21 cellular contexts compared by ENCODE assay signal in genomic region chr3:125031544-125031943, GRCh38.
"Had no signal": no experiment of that assay in that cellular context is flagged by ENCODE, and none has a peak within 500 bp of the region (broad histone marks: within the 10 kb centered on the region; RNA-seq: fewer than 3 reads in every experiment).

No MANE protein-coding gene starts in this region.

- H3K9me2 ChIP-seq: SK-N-SH had no signal

- H3K27me3 Mint-ChIP-seq: activated CD4-positive, alpha-beta memory T cell treated with anti-CD3 and anti-CD28 coated beads for 36 hours; activated CD4-positive, alpha-beta T cell treated with anti-CD3 and anti-CD28 coated beads, Interleukin-2, amount 10 ng/mL, durations not matched to agents 7 days and 5 days; activated naive CD8-positive, alpha-beta T cell had no signal

- DNase-seq: activated CD4-positive, alpha-beta memory T cell treated with anti-CD3 and anti-CD28 coated beads for 36 hours; activated CD4-positive, alpha-beta T cell treated with anti-CD3 and anti-CD28 coated beads, Interleukin-2, amount 10 ng/mL, durations not matched to agents 7 days and 5 days; activated CD4-positive, CD25-positive, alpha-beta regulatory T cell; activated CD8-positive, alpha-beta memory T cell treated with anti-CD3 and anti-CD28 coated beads for 24 hours; activated effector memory CD4-positive, alpha-beta T cell treated with anti-CD3 and anti-CD28 coated beads, Interleukin-2, amount 50 U/mL, for 16 hours; activated naive CD4-positive, alpha-beta T cell treated with Interleukin-2 at 50 U/mL for 16 hours; activated T-cell treated with anti-CD3 and anti-CD28 coated beads, Interleukin-2, amount 50 U/mL, for 4 hours; amygdala; MM.1S; NCI-H1417; NCI-H1930; NCI-H2171 treated with DMSO at 0.1 percent for 48 hours; NCI-H526 treated with DMSO at 0.1 percent for 48 hours; NK-92 treated with Interleukin-12 subunit alpha and Interleukin-12 subunit beta, amount 100 ng/mL, for 24 hours; OCI-M1; Right ventricle myocardium superior; SK-N-SH; T-helper 1 cell had no signal

- H3K27me3 ChIP-seq: SJCRH30 had no signal

- H3K4me3 ChIP-seq: SJCRH30 had no signal

- H3K4me3 Mint-ChIP-seq: activated CD4-positive, alpha-beta memory T cell treated with anti-CD3 and anti-CD28 coated beads for 36 hours; activated CD4-positive, alpha-beta T cell treated with anti-CD3 and anti-CD28 coated beads, Interleukin-2, amount 10 ng/mL, durations not matched to agents 7 days and 5 days; activated naive CD8-positive, alpha-beta T cell; activated T-cell treated with anti-CD3 and anti-CD28 coated beads, Interleukin-2, amount 50 U/mL, for 4 hours; brain had no signal

- H3K4me2 ChIP-seq: SK-N-SH had no signal

- H3K9ac ChIP-seq: SK-N-SH had no signal

- H3K27ac Mint-ChIP-seq: activated CD4-positive, alpha-beta memory T cell treated with anti-CD3 and anti-CD28 coated beads for 36 hours; activated CD4-positive, alpha-beta T cell treated with anti-CD3 and anti-CD28 coated beads, Interleukin-2, amount 10 ng/mL, durations not matched to agents 7 days and 5 days; activated naive CD8-positive, alpha-beta T cell had no signal
